In the genomic region with DNA sequence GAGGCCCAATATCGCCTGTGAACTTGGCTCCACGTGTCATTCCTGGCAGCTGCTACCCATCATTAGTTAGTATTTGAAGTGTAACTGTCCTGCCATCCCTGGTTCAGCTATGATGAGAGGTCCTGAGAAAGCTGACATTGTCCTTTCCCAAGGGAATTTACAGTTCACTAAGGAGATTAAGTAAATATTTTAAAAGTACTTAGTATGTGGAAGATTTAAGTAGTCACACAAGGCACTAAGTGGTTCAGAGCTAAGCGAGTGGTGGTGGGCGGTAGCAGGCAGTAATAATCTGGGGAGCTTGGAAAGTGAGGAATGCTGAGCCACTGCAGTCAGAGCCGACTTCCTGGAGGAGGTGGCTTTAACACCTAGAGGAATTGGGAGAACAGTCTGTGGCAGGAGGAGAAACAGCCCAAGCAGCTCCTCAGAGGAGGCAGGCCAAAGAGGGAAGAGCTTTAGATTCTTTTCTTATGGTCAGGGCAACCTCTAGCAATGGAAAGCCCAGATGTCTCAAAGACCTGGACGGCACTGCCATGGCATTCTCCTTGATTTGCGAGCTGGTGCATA, we compare ENCODE assay signal across 20 cellular contexts.
"Had no signal": no experiment of that assay in that cellular context is flagged by ENCODE, and none has a peak within 500 bp of the region (broad histone marks: within the 10 kb centered on the region; RNA-seq: fewer than 3 reads in every experiment).

No MANE protein-coding gene starts in this region.

- ATAC-seq: left cardiac atrium; naive thymus-derived CD4-positive, alpha-beta T cell; psoas muscle had no signal

- H3K36me3 ChIP-seq: colonic mucosa, sigmoid colon, thyroid gland, upper lobe of left lung, uterus had no signal

- H2AFZ ChIP-seq: hepatocyte, parathyroid adenoma had no signal

- H3K27ac ChIP-seq: colonic mucosa, hepatocyte, parathyroid adenoma, psoas muscle, sigmoid colon, thyroid gland, upper lobe of left lung, uterus had no signal

- DNase-seq: colonic mucosa; dermis blood vessel endothelial cell; effector CD4-positive, alpha-beta T cell; endodermal cell; foreskin melanocyte; head of caudate nucleus; kidney; left cardiac atrium; naive thymus-derived CD4-positive, alpha-beta T cell; nephron progenitor cell; psoas muscle; sigmoid colon; small intestine; stimulated activated CD4-positive, alpha-beta T cell treated with anti-CD3 and anti-CD28 coated beads, Interleukin-12 subunit alpha, Interleukin-12 subunit beta, amount 100 ng/mL, for 4 hours; stimulated activated naive CD4-positive, alpha-beta T cell treated with Interleukin-2 at 50 U/mL for 16 hours; thyroid gland; uterus had no signal

- H3K9me3 Mint-ChIP-seq: endodermal cell had no signal

- H3K4me1 ChIP-seq: colonic mucosa, parathyroid adenoma, psoas muscle, sigmoid colon, thyroid gland, uterus had no signal

- H3K4me3 ChIP-seq: colonic mucosa, hepatocyte, psoas muscle, sigmoid colon, thyroid gland, upper lobe of left lung, uterus had no signal

- H3K27ac Mint-ChIP-seq: endodermal cell; naive thymus-derived CD4-positive, alpha-beta T cell; nephron progenitor cell had no signal

- H3K9me3 ChIP-seq: colonic mucosa, psoas muscle, sigmoid colon, thyroid gland, upper lobe of left lung, uterus had no signal

- H3K36me3 Mint-ChIP-seq: naive thymus-derived CD4-positive, alpha-beta T cell had no signal

- FAIRE-seq: kidney, small intestine had no signal

- H3K4me1 Mint-ChIP-seq: endodermal cell; naive thymus-derived CD4-positive, alpha-beta T cell had no signal

- H3K9ac ChIP-seq: parathyroid adenoma had no signal

- H3K27me3 ChIP-seq: colonic mucosa, hepatocyte, sigmoid colon, thyroid gland, upper lobe of left lung, uterus had no signal

- H3K79me2 ChIP-seq: hepatocyte, parathyroid adenoma had no signal

- H3K4me2 ChIP-seq: hepatocyte had no signal

- H3K4me3 Mint-ChIP-seq: endodermal cell; naive thymus-derived CD4-positive, alpha-beta T cell; nephron progenitor cell had no signal

- H3K27me3 Mint-ChIP-seq: naive thymus-derived CD4-positive, alpha-beta T cell had no signal
